ENCODE assay signal across 15 cellular contexts in genomic region chr11:70823771-70824170, GRCh38.
DNase-seq lines count a peak whose midpoint lies in the region; ATAC-seq and TF ChIP-seq lines count a peak whose summit lies in the region.
"Had no signal": no experiment of that assay in that cellular context is flagged by ENCODE, and none has a peak within 500 bp of the region (broad histone marks: within the 10 kb centered on the region; RNA-seq: fewer than 3 reads in every experiment).

No MANE protein-coding gene starts in this region.

- H3K18ac ChIP-seq in neuronal stem cell (ENCODE audit: low read length), result peak overlapping the region; percentile 54

- no peak overlapping the region for H2BK120ac ChIP-seq in neuronal stem cell (ENCODE audit: low read depth, low read length)

- H3K27me3 ChIP-seq in Caco-2 (replicated peaks; ENCODE audit: control insufficient read depth, insufficient read depth, low read length) (no peaks in the 10 kb centered on the region), WERI-Rb-1 (ENCODE audit: insufficient read depth, low read depth, severe bottlenecking) (no peaks in the 10 kb centered on the region), right lobe of liver (no peaks in the 10 kb centered on the region), neuronal stem cell (ENCODE audit: control insufficient read depth in 3 of 3, insufficient read depth in 3 of 3, low read depth in 1 of 3, low read length in 3 of 3) (no peaks in the 10 kb centered on the region), PC-3 (ENCODE audit: low read length) (no peaks in the 10 kb centered on the region)

- no peak overlapping the region for H4K91ac ChIP-seq in neuronal stem cell (ENCODE audit: low read depth, low read length, poor library complexity)

- intact Hi-C loops in Caco-2 (cut with micrococcal nuclease; ENCODE audit: unreplicated experiment) (no loop called here), right lobe of liver (cut with DNase I) (loop anchor here in 1 of 2 donors (10.0 kb wide), 1 partner anchor 571 kb away; no protein-coding TSS in a partner anchor), PC-3 (cut with micrococcal nuclease) (no loop called here)

- H2AK5ac ChIP-seq in neuronal stem cell (ENCODE audit: low read depth, low read length), result peak overlapping the region; percentile 27

- WGBS in right lobe of liver (ENCODE audit: insufficient coverage, low coverage, low lambda C conversion rate, missing lambda C conversion rate), result 66% methylated on average over 3 of the region's 7 CpGs
- no CpG with 5 or more reads among the region's 7 CpGs for WGBS in neuronal stem cell (ENCODE audit: extremely low coverage in 2 of 2, insufficient read length in 2 of 2, insufficient replicate concordance in 1 of 2), 2 donors

- peak overlapping the region; percentile 24 for H2BK12ac ChIP-seq in neuronal stem cell (ENCODE audit: low read length)

- no peak overlapping the region for H2BK5ac ChIP-seq in neuronal stem cell (ENCODE audit: low read length)

- no peaks in the 10 kb centered on the region for H3K27me3 Mint-ChIP-seq in Caco-2 (ENCODE audit: insufficient read depth, unreplicated experiment)

- H3K27ac Mint-ChIP-seq in Caco-2 (ENCODE audit: unreplicated experiment), result peak overlapping the region; percentile 34
- H3K27ac Mint-ChIP-seq: B cell; CD8-positive, alpha-beta T cell had no signal

- CTCF ChIA-PET in Caco-2 (lab: Charles Lee), result no interaction called here
- CTCF ChIA-PET in PC-3 (lab: Charles Lee), result no interaction called here

- no peaks in the 10 kb centered on the region for H3K79me2 ChIP-seq in PC-3 (ENCODE audit: low read length)

- no peak overlapping the region for H4K8ac ChIP-seq in neuronal stem cell (ENCODE audit: low read depth, low read length)

- TF ChIP-seq CTCF in Caco-2 (IDR thresholded peaks at IDR 0.05; ENCODE audit: insufficient read depth in 1 of 2, low read depth in 1 of 2, low read length in 1 of 2, severe bottlenecking in 1 of 2, unreplicated experiment in 1 of 2) (no peak), WERI-Rb-1 (IDR thresholded peaks at IDR 0.05; ENCODE audit: low read depth, low read length) (no peak), right lobe of liver (IDR thresholded peaks at IDR 0.05) (no peak), PC-3 (conservative IDR thresholded peaks at IDR 0.05; ENCODE audit: low read depth, low read length) (no peak)

- H3K36me3 Mint-ChIP-seq in Caco-2 (ENCODE audit: insufficient read depth, unreplicated experiment), result peaks cover 79% of the 10 kb centered on the region
- H3K36me3 Mint-ChIP-seq: CD8-positive, alpha-beta T cell had no signal

- peak overlapping the region; percentile 79; the same call in 1 of the 2 replicates for H3K27ac ChIP-seq in WERI-Rb-1
- H3K27ac ChIP-seq in right lobe of liver, result no peak overlapping the region
- H3K27ac ChIP-seq in neuronal stem cell (replicated peaks; ENCODE audit: low read length), result no peak overlapping the region
- H3K27ac ChIP-seq in PC-3 (ENCODE audit: low read length), result no peak overlapping the region
- H3K27ac ChIP-seq: BLaER1 treated with 17β-estradiol and CSF1 and Interleukin-3, amounts not matched to agents 10 nM and 100 nM had no signal

- H3K9ac ChIP-seq in neuronal stem cell (ENCODE audit: low read depth, low read length, poor library complexity) (no peak overlapping the region), PC-3 (ENCODE audit: low read length) (no peak overlapping the region)
- H3K9ac ChIP-seq: BLaER1 treated with 17β-estradiol and CSF1 and Interleukin-3, amounts not matched to agents 10 nM and 100 nM had no signal

- H2BK15ac ChIP-seq in neuronal stem cell (ENCODE audit: low read length), result peak overlapping the region; percentile 3

- H3K36me3 ChIP-seq in Caco-2 (ENCODE audit: control insufficient read depth, insufficient read depth, low read length) (peaks cover 8% of the 10 kb centered on the region), WERI-Rb-1 (no peaks in the 10 kb centered on the region), right lobe of liver (no peaks in the 10 kb centered on the region), neuronal stem cell (replicated peaks in 1 of 2; ENCODE audit: control insufficient read depth in 2 of 2, insufficient read depth in 2 of 2, low read length in 2 of 2) (no peaks in the 10 kb centered on the region), PC-3 (ENCODE audit: low read depth, low read length) (no peaks in the 10 kb centered on the region)
- H3K36me3 ChIP-seq: BLaER1 treated with 17β-estradiol and CSF1 and Interleukin-3, amounts not matched to agents 10 nM and 100 nM; HAP-1 had no signal

- ATAC-seq in right lobe of liver (peak in 3 of 4 donors; percentile 14 to 53 (median 37)), GM21381 (IDR thresholded peaks at IDR 0.05; ENCODE audit: unreplicated experiment) (no peak), PC-3 (no peak)
- ATAC-seq: CD8-positive, alpha-beta T cell; GM12878 had no signal

- no peaks in the 10 kb centered on the region for H4K20me1 ChIP-seq in PC-3 (ENCODE audit: low read length)

- no peak overlapping the region for H3K14ac ChIP-seq in neuronal stem cell (ENCODE audit: low read length)

- H3F3A ChIP-seq in PC-3 (ENCODE audit: low read length, unreplicated experiment), result no peaks in the 10 kb centered on the region

- H3K9me3 Mint-ChIP-seq in Caco-2 (ENCODE audit: unreplicated experiment), result no peaks in the 10 kb centered on the region
- H3K9me3 Mint-ChIP-seq: CD8-positive, alpha-beta T cell had no signal

- no peaks in the 10 kb centered on the region for H3K4me1 ChIP-seq in Caco-2
- no peaks in the 10 kb centered on the region for H3K4me1 ChIP-seq in right lobe of liver
- H3K4me1 ChIP-seq in neuronal stem cell (ENCODE audit: control insufficient read depth in 2 of 2, insufficient read depth in 1 of 2, low read depth in 1 of 2, low read length in 2 of 2), result peaks cover 21 to 28% of the 10 kb centered on the region in 2 donors
- no peaks in the 10 kb centered on the region for H3K4me1 ChIP-seq in PC-3 (ENCODE audit: insufficient read depth, low read length)
- H3K4me1 ChIP-seq: HAP-1 had no signal

- POLR2A ChIA-PET in Caco-2 (lab: Charles Lee), result no interaction called here
- POLR2A ChIA-PET in PC-3 (lab: Charles Lee; ENCODE audit: unreplicated experiment), result no interaction called here

- peak overlapping the region; percentile 49 for H3K23ac ChIP-seq in neuronal stem cell (ENCODE audit: low read depth, low read length, poor library complexity)

- H2AFZ ChIP-seq in neuronal stem cell (ENCODE audit: low read length) (no peak overlapping the region), PC-3 (ENCODE audit: low read length) (no peak overlapping the region)

- H3K4me2 ChIP-seq in neuronal stem cell (ENCODE audit: insufficient read depth, low read length, poor library complexity, severe bottlenecking), result no peak overlapping the region
- H3K4me2 ChIP-seq in PC-3 (ENCODE audit: low read length), result no peak overlapping the region
- H3K4me2 ChIP-seq: BLaER1 treated with 17β-estradiol and CSF1 and Interleukin-3, amounts not matched to agents 10 nM and 100 nM had no signal

- H3K9me3 ChIP-seq in Caco-2 (no peaks in the 10 kb centered on the region), WERI-Rb-1 (ENCODE audit: severe bottlenecking) (no peaks in the 10 kb centered on the region), right lobe of liver (no peaks in the 10 kb centered on the region), neuronal stem cell (replicated peaks in 1 of 2; ENCODE audit: control insufficient read depth in 2 of 2, insufficient read depth in 1 of 2, low read depth in 1 of 2, low read length in 2 of 2) (no peaks in the 10 kb centered on the region), PC-3 (ENCODE audit: low read length) (no peaks in the 10 kb centered on the region)
- H3K9me3 ChIP-seq: BLaER1 treated with 17β-estradiol and CSF1 and Interleukin-3, amounts not matched to agents 10 nM and 100 nM; HAP-1 had no signal

- H3K4me1 Mint-ChIP-seq in Caco-2 (ENCODE audit: low read depth, unreplicated experiment), result peaks cover 12% of the 10 kb centered on the region
- H3K4me1 Mint-ChIP-seq: B cell had no signal

- peaks cover 2% of the 10 kb centered on the region for H3K79me1 ChIP-seq in neuronal stem cell (ENCODE audit: low read depth, low read length)

- H3K4ac ChIP-seq in neuronal stem cell (ENCODE audit: low read length), result no peak overlapping the region

- no peak overlapping the region for H3K4me3 Mint-ChIP-seq in Caco-2 (ENCODE audit: unreplicated experiment)
- H3K4me3 Mint-ChIP-seq: B cell; CD8-positive, alpha-beta T cell had no signal

- H3K9me2 ChIP-seq in PC-3 (replicated peaks; ENCODE audit: low read length), result no peaks in the 10 kb centered on the region

- DNase-seq in Caco-2, result no peak
- DNase-seq in WERI-Rb-1, result no peak
- no peak for DNase-seq in right lobe of liver
- no peak for DNase-seq in neuronal stem cell (ENCODE audit: low spot score)
- no peak for DNase-seq in PC-3
- DNase-seq: CD8-positive, alpha-beta T cell; DMS 273 treated with DMSO at 0.1 percent for 48 hours; DMS53; DND-41; EL had no signal

- H3K4me3 ChIP-seq in Caco-2 (ENCODE audit: low read depth, low read length) (no peak overlapping the region), WERI-Rb-1 (ENCODE audit: low read depth, low read length) (no peak overlapping the region), right lobe of liver (no peak overlapping the region), neuronal stem cell (ENCODE audit: low read length in 2 of 2) (peak overlapping the region in 1 of 2 donors; percentile 7), PC-3 (ENCODE audit: low read length) (no peak overlapping the region)
- H3K4me3 ChIP-seq: BLaER1 treated with 17β-estradiol and CSF1 and Interleukin-3, amounts not matched to agents 10 nM and 100 nM; GM12878; HAP-1 had no signal

- BruUV-seq in Caco-2 (replicated peaks; lab: Mats Ljungman, UMichigan), result no TSS peak
- BruUV-seq in PC-3 (replicated peaks; lab: Mats Ljungman, UMichigan), result no TSS peak

- TF ChIP-seq POLR2A in right lobe of liver (IDR thresholded peaks at IDR 0.05), result no peak

Comparison
In these comparisons a context has a peak if more than half of its experiments do, and no peak if none do; other contexts are left out.
1. ATAC-seq: peak in right lobe of liver (3 of 4); none in GM21381 (single experiment) and PC-3 (single experiment).